9 cellular contexts compared by ENCODE assay signal in the genomic region with DNA sequence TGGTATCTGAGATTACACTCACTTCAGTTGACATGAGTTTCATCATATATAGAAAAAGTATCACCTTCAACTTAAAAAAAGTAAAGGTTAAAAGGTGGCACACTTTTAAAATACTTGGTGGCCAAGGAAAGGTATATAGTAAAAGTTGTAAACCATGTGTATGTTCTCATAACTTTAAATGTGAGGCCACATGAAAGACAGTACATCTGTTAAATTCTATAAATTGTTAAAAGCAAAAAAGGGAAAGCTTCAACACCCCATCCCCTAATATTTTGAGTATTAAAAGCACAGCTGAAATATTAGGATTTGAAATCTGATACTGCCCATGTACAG. TPM values are rescaled to one million over a fixed set of nuclear protein-coding genes. Genes with fewer than 3 reads are reported as not detected.
DNase-seq lines count a peak whose midpoint lies in the region; ATAC-seq and TF ChIP-seq lines count a peak whose summit lies in the region.
"Had no signal": no experiment of that assay in that cellular context is flagged by ENCODE, and none has a peak within 500 bp of the region (broad histone marks: within the 10 kb centered on the region; RNA-seq: fewer than 3 reads in every experiment).

No MANE protein-coding gene starts in this region.

- H3K36me3 ChIP-seq in skeletal muscle tissue (ENCODE audit: control insufficient read depth in 3 of 3, insufficient read depth in 3 of 3, low read length in 3 of 3): peaks cover 19 to 27% (median 22%) of the 10 kb centered on the region in 3 donors

- H3K27ac ChIP-seq in VCaP: peak overlapping the region; percentile 99
- H3K27ac ChIP-seq in skeletal muscle tissue (ENCODE audit: low read depth, low read length): peak overlapping the region; percentile 99

- no peaks in the 10 kb centered on the region for H3K9me3 ChIP-seq in skeletal muscle tissue (ENCODE audit: control insufficient read depth in 3 of 3, low read length in 3 of 3)

- DNase-seq in fibroblast of the aortic adventitia (ENCODE audit: low read depth): no peak
- DNase-seq in NCI-H446 (lab: John Stamatoyannopoulos, UW): no peak
- DNase-seq in DMS153 treated with DMSO at 0.1 percent for 48 hours (lab: John Stamatoyannopoulos, UW; ENCODE audit: unreplicated experiment): no peak
- DNase-seq: SIG-M5 had no signal

- H3K4me3 ChIP-seq in GM12875 (ENCODE audit: low read depth, low read length): peak overlapping the region; percentile 88
- peak overlapping the region; percentile 82 for H3K4me3 ChIP-seq in fibroblast of the aortic adventitia (ENCODE audit: low read depth, low read length)
- H3K4me3 ChIP-seq in skeletal muscle tissue (ENCODE audit: low read length in 3 of 3): peak overlapping the region; percentile 81 to 98 (median 97)

- H3K9ac ChIP-seq in skeletal muscle tissue (ENCODE audit: low read depth in 1 of 3, low read length in 3 of 3): peak overlapping the region; percentile 93 to 99 (median 99)

- H3K27me3 ChIP-seq in skeletal muscle tissue (ENCODE audit: control insufficient read depth in 3 of 3, insufficient read depth in 3 of 3, low read length in 3 of 3): no peaks in the 10 kb centered on the region

- peaks cover 33 to 44% (median 36%) of the 10 kb centered on the region in 3 donors for H3K4me1 ChIP-seq in skeletal muscle tissue (ENCODE audit: control insufficient read depth in 3 of 3, insufficient read depth in 3 of 3, low read length in 3 of 3)

- ATAC-seq in GM21825 (IDR thresholded peaks at IDR 0.05; ENCODE audit: unreplicated experiment) (no peak), GM19328 (IDR thresholded peaks at IDR 0.05; ENCODE audit: unreplicated experiment) (no peak)

- TF ChIP-seq CTCF in GM12875 (IDR thresholded peaks at IDR 0.05; ENCODE audit: borderline replicate concordance, insufficient read depth, low read depth, low read length) (no peak), VCaP (conservative IDR thresholded peaks at IDR 0.05) (no peak), fibroblast of the aortic adventitia (IDR thresholded peaks at IDR 0.05; ENCODE audit: insufficient read depth, low read length) (no peak)

RNA-seq across cellular contexts. Expression of a gene that starts 5.6 kb away (rescaled TPM):
- total RNA-seq in fibroblast of the aortic adventitia (ENCODE audit: low replicate concordance): 62.9 and 79.4 TPM in 2 replicates
- 83.0 TPM for total RNA-seq in skeletal muscle tissue
